ENCODE assay signal across 10 cellular contexts in genomic region chr7:2637505-2638223, GRCh38. TPM values are rescaled to one million over a fixed set of nuclear protein-coding genes. Genes with fewer than 3 reads are reported as not detected.
DNase-seq lines count a peak whose midpoint lies in the region; ATAC-seq, FAIRE-seq and TF ChIP-seq lines count a peak whose summit lies in the region.
"Had no signal": no experiment of that assay in that cellular context is flagged by ENCODE, and none has a peak within 500 bp of the region (broad histone marks: within the 10 kb centered on the region; RNA-seq: fewer than 3 reads in every experiment).

No MANE protein-coding gene starts in this region.

- H4K20me1 ChIP-seq in fibroblast of lung (ENCODE audit: control insufficient read depth, extremely low read depth, insufficient read depth, low read length): no peaks in the 10 kb centered on the region

- TF ChIP-seq POLR2A in GM12891 (IDR thresholded peaks at IDR 0.05; ENCODE audit: low read depth, low read length): no peak
- no peak for TF ChIP-seq POLR2A in NB4 (IDR thresholded peaks at IDR 0.05; ENCODE audit: extremely low read depth, insufficient read length)

- H3K9ac ChIP-seq in fibroblast of lung (ENCODE audit: insufficient read depth, low read length): peak overlapping the region; percentile 51

- no peak overlapping the region for H3K4me3 Mint-ChIP-seq in activated T-cell treated with anti-CD3 and anti-CD28 coated beads, Interleukin-2, amount 50 U/mL, for 72 hours

- peak overlapping the region; percentile 83 for H3K4me2 ChIP-seq in fibroblast of lung (ENCODE audit: extremely low read depth, insufficient read depth, low read length)

- no peak overlapping the region for H2AFZ ChIP-seq in fibroblast of lung (ENCODE audit: low read length)

- H3K79me2 ChIP-seq in fibroblast of lung (ENCODE audit: control insufficient read depth, insufficient read depth, low read length): peaks cover 79% of the 10 kb centered on the region

- H3K27ac ChIP-seq in fibroblast of lung (ENCODE audit: insufficient read depth, low read length): peak overlapping the region; percentile 93

- peaks cover 14% of the 10 kb centered on the region for H3K36me3 ChIP-seq in fibroblast of lung (ENCODE audit: control insufficient read depth, insufficient read depth, low read length)

- intact Hi-C loops in posterior vena cava (cut with DNase I): no loop called here

- no peak overlapping the region for H3K4me3 ChIP-seq in NB4 (ENCODE audit: low read depth, low read length)
- no peak overlapping the region for H3K4me3 ChIP-seq in fibroblast of lung (replicated peaks in 1 of 4; ENCODE audit: control extremely low read depth in 1 of 4, insufficient read depth in 1 of 4, low read depth in 3 of 4, low read length in 4 of 4)

- H3K27me3 Mint-ChIP-seq in activated T-cell treated with anti-CD3 and anti-CD28 coated beads, Interleukin-2, amount 50 U/mL, for 72 hours (ENCODE audit: low read depth): no peaks in the 10 kb centered on the region

- FAIRE-seq in GM12891 (lab: Jason Lieb, UNC): peak; percentile 26

- H3K9me3 ChIP-seq in fibroblast of lung (ENCODE audit: control insufficient read depth, insufficient read depth, low read depth, low read length): no peaks in the 10 kb centered on the region

- H3K4me1 ChIP-seq in fibroblast of lung (ENCODE audit: control insufficient read depth, extremely low read depth, insufficient read depth, low read length): peaks cover 65% of the 10 kb centered on the region

- no peaks in the 10 kb centered on the region for H3K9me3 Mint-ChIP-seq in activated T-cell treated with anti-CD3 and anti-CD28 coated beads, Interleukin-2, amount 50 U/mL, for 72 hours

- peaks cover 17% of the 10 kb centered on the region for H3K4me1 Mint-ChIP-seq in activated T-cell treated with anti-CD3 and anti-CD28 coated beads, Interleukin-2, amount 50 U/mL, for 72 hours (ENCODE audit: low read depth)

- ATAC-seq in activated T-cell treated with anti-CD3 and anti-CD28 coated beads, Interleukin-2, amount 50 U/mL, for 72 hours (replicated peaks in 1 of 2): no peak

- TF ChIP-seq CTCF in NB4 (IDR thresholded peaks at IDR 0.05; ENCODE audit: low read depth, low read length) (no peak), fibroblast of lung (conservative IDR thresholded peaks at IDR 0.05 in 1 of 2, IDR thresholded peaks at IDR 0.05 in 1 of 2; ENCODE audit: low read depth in 1 of 2, low read length in 2 of 2) (no peak)

- DNase-seq in GM12891 (ENCODE audit: insufficient read length, low spot score) (no peak), NB4 (ENCODE audit: low read depth) (peak; percentile 88), fibroblast of lung (ENCODE audit: low read depth in 2 of 2) (no peak), posterior vena cava (ENCODE audit: low spot score) (peak; percentile 92), AG20443 (ENCODE audit: low spot score) (no peak), NCI-H1436 treated with DMSO at 0.1 percent for 48 hours (lab: John Stamatoyannopoulos, UW) (no peak), HT-29 (ENCODE audit: low spot score) (no peak)
- no peak for DNase-seq in activated T-cell treated with anti-CD3 and anti-CD28 coated beads, Interleukin-2, amount 50 U/mL, for 72 hours
- DNase-seq: activated CD4-positive, alpha-beta T cell treated with anti-CD3 and anti-CD28 coated beads, Interleukin-2, amount 50 U/mL, for 1 hour; Calu3 had no signal

- H3K27ac Mint-ChIP-seq in activated T-cell treated with anti-CD3 and anti-CD28 coated beads, Interleukin-2, amount 50 U/mL, for 72 hours: no peak overlapping the region

- H3K36me3 Mint-ChIP-seq in activated T-cell treated with anti-CD3 and anti-CD28 coated beads, Interleukin-2, amount 50 U/mL, for 72 hours (ENCODE audit: insufficient read depth in 2 of 2): no peaks in the 10 kb centered on the region

- no peaks in the 10 kb centered on the region for H3K27me3 ChIP-seq in fibroblast of lung (ENCODE audit: control insufficient read depth, insufficient read depth, low read length)

TF ChIP-seq in GM12891, 5 proteins besides CTCF, POLR2A, EP300 and RAD21:
- TF ChIP-seq TAF1 (IDR thresholded peaks at IDR 0.05; ENCODE audit: low read depth, low read length) (no peak), POU2F2 (IDR thresholded peaks at IDR 0.05; ENCODE audit: low read depth, low read length) (no peak), SPI1 (IDR thresholded peaks at IDR 0.05; ENCODE audit: low read depth, low read length) (peak; percentile 92)

RNA-seq across cellular contexts. Expression of gene TTYH3, which starts 5.9 kb away (rescaled TPM):
- polyA plus RNA-seq in GM12891 (2012; ENCODE audit: low read depth, missing spikeins): 23.3 TPM
- total RNA-seq in fibroblast of lung: 15.4 and 19.7 TPM in 2 replicates
- 17.4 and 24.5 TPM in 2 replicates for polyA plus RNA-seq in fibroblast of lung
- 53.0 and 66.0 TPM in 2 replicates for polyA plus RNA-seq in fibroblast of lung (2012)
- 31.5 and 42.5 TPM in 2 replicates for polyA minus RNA-seq in fibroblast of lung (ENCODE audit: low replicate concordance)
- 10 to 100 TPM; 50.1 to 51.6 TPM for total RNA-seq in posterior vena cava
- 10 to 100 TPM; 30.0 to 36.4 TPM for total RNA-seq in activated T-cell treated with anti-CD3 and anti-CD28 coated beads, Interleukin-2, amount 50 U/mL, for 72 hours
- 34.5 and 37.1 TPM in 2 replicates for total RNA-seq in HT-29 (2014; rRNA removed; shearing (Covaris generic))

RNA-seq across cellular contexts. Expression of gene AMZ1, which starts 50.3 kb away (rescaled TPM):
- 1.0 TPM for polyA plus RNA-seq in GM12891 (2012; ENCODE audit: low read depth, missing spikeins)
- 0.26 and 0.33 TPM in 2 replicates for total RNA-seq in fibroblast of lung
- polyA plus RNA-seq in fibroblast of lung: 0.23 and 0.26 TPM in 2 replicates
- 0.21 and 0.22 TPM in 2 replicates for polyA plus RNA-seq in fibroblast of lung (2012)
- 0.26 and 0.82 TPM in 2 replicates for polyA minus RNA-seq in fibroblast of lung (ENCODE audit: low replicate concordance)
- 1 to 10 TPM in 1 of 2 donors, under 1 TPM in 1; 0.32 to 1.1 TPM for total RNA-seq in posterior vena cava
- total RNA-seq in activated T-cell treated with anti-CD3 and anti-CD28 coated beads, Interleukin-2, amount 50 U/mL, for 72 hours: 1 to 10 TPM in 1 of 2 donors, under 1 TPM in 1; 0.34 to 1.3 TPM
- total RNA-seq in HT-29 (2014; rRNA removed; shearing (Covaris generic)): not detected in 2 replicates

Comparison
In these comparisons a context has a peak if more than half of its experiments do, and no peak if none do; other contexts are left out.
1. DNase-seq: peak in NB4 (single experiment) and posterior vena cava (single experiment); none in GM12891 (single experiment), fibroblast of lung (0 of 2), activated T-cell treated with anti-CD3 and anti-CD28 coated beads, Interleukin-2, amount 50 U/mL, for 72 hours (0 of 2), AG20443 (single experiment), NCI-H1436 treated with DMSO at 0.1 percent for 48 hours (single experiment) and HT-29 (single experiment).